In genomic region chr7:106345421-106346166, GRCh38 we compare ENCODE assay signal across 10 cellular contexts.
DNase-seq lines count a peak whose midpoint lies in the region; ATAC-seq, FAIRE-seq and TF ChIP-seq lines count a peak whose summit lies in the region.
"Had no signal": no experiment of that assay in that cellular context is flagged by ENCODE, and none has a peak within 500 bp of the region (broad histone marks: within the 10 kb centered on the region; RNA-seq: fewer than 3 reads in every experiment).

No MANE protein-coding gene starts in this region.

- H2AFZ ChIP-seq in endothelial cell of umbilical vein (ENCODE audit: low read depth, low read length) = no peak overlapping the region
- no peak overlapping the region for H2AFZ ChIP-seq in Karpas-422 (ENCODE audit: low read length)

- dilution Hi-C loops in endothelial cell of umbilical vein (cut with MboI; ENCODE audit: extremely low pct_ligation_motif_present, low sequenced_read_pairs) = no loop called here

- POLR2A ChIA-PET in endothelial cell of umbilical vein (lab: Charles Lee) = no interaction called here

- H3K27ac ChIP-seq in endothelial cell of umbilical vein (ENCODE audit: insufficient read depth, low read depth, low read length) (peak overlapping the region; percentile 84), Karpas-422 (ENCODE audit: low read length) (no peak overlapping the region)

- no peak for TF ChIP-seq CTCF in endothelial cell of umbilical vein (IDR thresholded peaks at IDR 0.05; ENCODE audit: extremely low read depth in 1 of 2, insufficient read depth in 1 of 2, low read depth in 1 of 2, low read length in 2 of 2)

- H3K79me2 ChIP-seq in endothelial cell of umbilical vein (ENCODE audit: control insufficient read depth, insufficient read depth, low read length) (no peaks in the 10 kb centered on the region), Karpas-422 (ENCODE audit: low read length) (no peaks in the 10 kb centered on the region)

- no peak for ATAC-seq in HG02885 (IDR thresholded peaks at IDR 0.05; ENCODE audit: poor library complexity, unreplicated experiment)

- H3K27me3 ChIP-seq in endothelial cell of umbilical vein (ENCODE audit: control insufficient read depth in 2 of 2, insufficient read depth in 2 of 2, low read length in 2 of 2) (no peaks in the 10 kb centered on the region), Karpas-422 (ENCODE audit: low read length) (no peaks in the 10 kb centered on the region)

- H3K4me2 ChIP-seq in endothelial cell of umbilical vein (ENCODE audit: insufficient read depth, low read length) = peak overlapping the region; percentile 65
- H3K4me2 ChIP-seq in Karpas-422 (ENCODE audit: low read depth, low read length, poor library complexity, severe bottlenecking) = no peak overlapping the region

- no peaks in the 10 kb centered on the region for H4K20me1 ChIP-seq in endothelial cell of umbilical vein (replicated peaks; ENCODE audit: control insufficient read depth, extremely low read depth, insufficient read depth, low read length)
- no peaks in the 10 kb centered on the region for H4K20me1 ChIP-seq in Karpas-422 (ENCODE audit: insufficient read depth, low read depth, low read length)

- H3K9me2 ChIP-seq in Karpas-422 (replicated peaks; ENCODE audit: insufficient read depth, low read length) = no peaks in the 10 kb centered on the region

- H3K36me3 ChIP-seq in endothelial cell of umbilical vein (ENCODE audit: control insufficient read depth in 2 of 2, extremely low read depth in 1 of 2, insufficient read depth in 2 of 2, low read length in 2 of 2) = no peaks in the 10 kb centered on the region
- no peaks in the 10 kb centered on the region for H3K36me3 ChIP-seq in Karpas-422 (ENCODE audit: insufficient read depth, low read length)

- H3K4me3 ChIP-seq in endothelial cell of umbilical vein (replicated peaks in 1 of 3; ENCODE audit: insufficient read depth in 1 of 3, low read depth in 1 of 3, low read length in 3 of 3) (no peak overlapping the region), Karpas-422 (ENCODE audit: low read length) (no peak overlapping the region)

- intact Hi-C loops in endothelial cell of umbilical vein (cut with micrococcal nuclease) = no loop called here

- no peak for TF ChIP-seq POLR2A in endothelial cell of umbilical vein (IDR thresholded peaks at IDR 0.05; ENCODE audit: low read depth, low read length)

- BruUV-seq in endothelial cell of umbilical vein (replicated peaks; lab: Mats Ljungman, UMichigan) = no TSS peak

- peak; percentile 45 for DNase-seq in SKM-1 treated with dmso at 0.1 percent for 144 hours (lab: John Stamatoyannopoulos, UW; ENCODE audit: unreplicated experiment)
- no peak for DNase-seq in SKM-1 (lab: John Stamatoyannopoulos, UW; ENCODE audit: unreplicated experiment)
- DNase-seq in T-helper 2 cell = peak in 3 of 5 experiments; percentile 11 to 58 (median 41)
- DNase-seq in endothelial cell of umbilical vein (ENCODE audit: low read depth, low spot score) = peak; percentile 22
- peak; percentile 62 for DNase-seq in stimulated activated CD8-positive, alpha-beta memory T cell treated with anti-CD3 and anti-CD28 coated beads, Interleukin-4, amount 100 ng/mL, for 48 hours
- no peak for DNase-seq in Karpas-422
- no peak for DNase-seq in NCI-H1092 treated with DMSO at 0.1 percent for 48 hours (lab: John Stamatoyannopoulos, UW)
- DNase-seq: ACHN, naive B cell had no signal

- FAIRE-seq in endothelial cell of umbilical vein (lab: Jason Lieb, UNC) = peak; percentile 84

- CTCF ChIA-PET in endothelial cell of umbilical vein (lab: Charles Lee) = interaction anchor here (1.2 to 2.4 kb wide), 4 partner anchors 12 to 117 kb away, joined by 3 to 7 read pairs (median 4); no protein-coding TSS in a partner anchor

- H3K9ac ChIP-seq in endothelial cell of umbilical vein (replicated peaks; ENCODE audit: extremely low read depth, insufficient read depth, low read length) (peak overlapping the region; percentile 54), Karpas-422 (ENCODE audit: low read length) (no peak overlapping the region)

- H3K9me3 ChIP-seq in endothelial cell of umbilical vein (replicated peaks; ENCODE audit: control insufficient read depth, insufficient read depth, low read length) = no peaks in the 10 kb centered on the region
- H3K9me3 ChIP-seq in Karpas-422 (ENCODE audit: low read length) = no peaks in the 10 kb centered on the region

- H3K9me1 ChIP-seq in endothelial cell of umbilical vein (replicated peaks; ENCODE audit: control insufficient read depth, extremely low read depth, insufficient read depth, low read length) = no peaks in the 10 kb centered on the region

- peaks cover 25% of the 10 kb centered on the region for H3K4me1 ChIP-seq in endothelial cell of umbilical vein (ENCODE audit: control insufficient read depth, extremely low read depth, insufficient read depth, low read length)
- H3K4me1 ChIP-seq in Karpas-422 (ENCODE audit: low read length) = peaks cover 3% of the 10 kb centered on the region

TF ChIP-seq in endothelial cell of umbilical vein, 7 proteins besides CTCF, POLR2A, EP300 and RAD21:
- TF ChIP-seq FOS (IDR thresholded peaks at IDR 0.05; ENCODE audit: borderline replicate concordance, insufficient read depth, low read length) = peak; percentile 19
- no peak for TF ChIP-seq JUN (IDR thresholded peaks at IDR 0.05; ENCODE audit: borderline replicate concordance, insufficient read depth, insufficient read length, low read depth)

Comparison
In these comparisons a context has a peak if more than half of its experiments do, and no peak if none do; other contexts are left out.
1. DNase-seq: peak in SKM-1 treated with dmso at 0.1 percent for 144 hours (single experiment), T-helper 2 cell (3 of 5), endothelial cell of umbilical vein (single experiment) and stimulated activated CD8-positive, alpha-beta memory T cell treated with anti-CD3 and anti-CD28 coated beads, Interleukin-4, amount 100 ng/mL, for 48 hours (single experiment); none in SKM-1 (single experiment), Karpas-422 (single experiment) and NCI-H1092 treated with DMSO at 0.1 percent for 48 hours (single experiment).